ENCODE assay signal across 12 cellular contexts in genomic region chr12:21637985-21638891, GRCh38. TPM values are rescaled to one million over a fixed set of nuclear protein-coding genes. Genes with fewer than 3 reads are reported as not detected.
A peak's percentile ranks its signal among the peaks of the same experiment; 100 is the strongest.
DNase-seq lines count a peak whose midpoint lies in the region; ATAC-seq and TF ChIP-seq lines count a peak whose summit lies in the region.
"Had no signal": no experiment of that assay in that cellular context is flagged by ENCODE, and none has a peak within 500 bp of the region (broad histone marks: within the 10 kb centered on the region; RNA-seq: fewer than 3 reads in every experiment).

No MANE protein-coding gene starts in this region.

- H3K27me3 ChIP-seq in A673 (replicated peaks; ENCODE audit: insufficient read depth, low read depth, low read length, poor library complexity) (no peaks in the 10 kb centered on the region), spleen (replicated peaks in 1 of 7) (no peaks in the 10 kb centered on the region), tibial nerve (no peaks in the 10 kb centered on the region)

- no peak for TF ChIP-seq EP300 in tibial nerve (IDR thresholded peaks at IDR 0.05)

- H3K9me3 ChIP-seq in A673 (ENCODE audit: low read depth, low read length, poor library complexity, severe bottlenecking) (no peaks in the 10 kb centered on the region), spleen (no peaks in the 10 kb centered on the region), tibial nerve (no peaks in the 10 kb centered on the region)

- TF ChIP-seq POLR2A in spleen (IDR thresholded peaks at IDR 0.05) (no peak), tibial nerve (IDR thresholded peaks at IDR 0.05) (no peak)

- ATAC-seq in GM21825 (IDR thresholded peaks at IDR 0.05; ENCODE audit: unreplicated experiment): no peak

- TF ChIP-seq CTCF in A673 (conservative IDR thresholded peaks at IDR 0.05; ENCODE audit: low read depth, low read length): no peak
- TF ChIP-seq CTCF in VCaP (conservative IDR thresholded peaks at IDR 0.05): no peak
- no peak for TF ChIP-seq CTCF in spleen (IDR thresholded peaks at IDR 0.05 in 8 of 11, conservative IDR thresholded peaks at IDR 0.05 in 3 of 11)
- no peak for TF ChIP-seq CTCF in tibial nerve (IDR thresholded peaks at IDR 0.05)

- POLR2A ChIA-PET in A673 (lab: Charles Lee; ENCODE audit: low non-redundant PET): no interaction called here

- H3K36me3 ChIP-seq in A673 (ENCODE audit: insufficient read depth, low read length, poor library complexity, severe bottlenecking) (peaks cover 90% of the 10 kb centered on the region), spleen (peaks cover 5 to 97% (median 69%) of the 10 kb centered on the region in 6 donors), tibial nerve (peaks cover 0 to 80% (median 3%) of the 10 kb centered on the region in 3 donors)

- intact Hi-C loops in A673 (cut with micrococcal nuclease; ENCODE audit: unreplicated experiment): no loop called here
- intact Hi-C loops in spleen (cut with DNase I; ENCODE audit: low total_unique reads): no loop called here

- H3K27ac ChIP-seq in A673 (ENCODE audit: low read depth, low read length, poor library complexity, severe bottlenecking) (peak overlapping the region; percentile 7), VCaP (peak overlapping the region; percentile 73), spleen (no peak overlapping the region), tibial nerve (no peak overlapping the region)
- H3K27ac ChIP-seq: C4-2B had no signal

- BruUV-seq in A673 (replicated peaks; lab: Mats Ljungman, UMichigan): no TSS peak

- 75 to 89% (median 76%) methylated on average over 1 of the region's 1 CpG for WGBS in spleen, 5 donors
- 12 to 24% methylated on average over 1 of the region's 1 CpG for WGBS in tibial nerve, 2 donors

- H3K4me1 ChIP-seq in A673 (ENCODE audit: insufficient read depth, low read length, poor library complexity, severe bottlenecking): peaks cover 9% of the 10 kb centered on the region
- H3K4me1 ChIP-seq in spleen: peaks cover 0 to 11% (median 8%) of the 10 kb centered on the region in 6 donors
- peaks cover 0 to 7% (median 0%) of the 10 kb centered on the region in 4 donors for H3K4me1 ChIP-seq in tibial nerve

- no peak for DNase-seq in A673 (ENCODE audit: low spot score)
- DNase-seq in Caki2 (ENCODE audit: low read depth): peak; percentile 60
- peak; percentile 84 for DNase-seq in iris pigment epithelial cell (ENCODE audit: low read depth)
- no peak for DNase-seq in effector CD8-positive, alpha-beta T cell (lab: John Stamatoyannopoulos, UW)
- DNase-seq in spleen: no peak
- DNase-seq in tibial nerve (ENCODE audit: low spot score in 2 of 2): no peak
- DNase-seq: activated CD4-positive, alpha-beta T cell treated with anti-CD3 and anti-CD28 coated beads for 4 hours; NCI-H187 had no signal

- H3K4me3 ChIP-seq in A673 (ENCODE audit: low read depth, low read length, poor library complexity, severe bottlenecking): no peak overlapping the region
- H3K4me3 ChIP-seq in spleen: no peak overlapping the region
- no peak overlapping the region for H3K4me3 ChIP-seq in tibial nerve

- CTCF ChIA-PET in A673 (lab: Charles Lee): no interaction called here

- in situ Hi-C loops in Caki2 (cut with HindIII; ENCODE audit: low pct_unique_long_range_greater_than_20kb, low sequenced_read_pairs): no loop called here

RNA-seq across cellular contexts. Expression of gene LDHB, which starts 19.4 kb away (rescaled TPM):
- total RNA-seq in A673 (2021) (1,201 and 1,223 TPM in 2 replicates), spleen (100 to 1,000 TPM; 166 to 306 (median 246) TPM), tibial nerve (100 to 1,000 TPM; 214 to 283 (median 247) TPM)
- 1,623 and 1,824 TPM in 2 replicates for total RNA-seq in Caki2 (2014; rRNA removed; shearing (Covaris generic); ENCODE audit: low replicate concordance)
- 100 to 1,000 TPM; 280 to 346 (median 292) TPM for polyA plus RNA-seq in spleen

RNA-seq across cellular contexts. Expression of gene GYS2, which starts 33.6 kb away (rescaled TPM):
- total RNA-seq in A673 (2021) (0.11 TPM in 1 of 2 replicates, not detected in the other), spleen (not detected), tibial nerve (under 1 TPM in 2 of 4 donors, not detected in 2; 0.22 to 0.39 TPM)
- not detected in 2 replicates for total RNA-seq in Caki2 (2014; rRNA removed; shearing (Covaris generic); ENCODE audit: low replicate concordance)
- under 1 TPM in 1 of 3 donors, not detected in 2; 0.05 TPM for polyA plus RNA-seq in spleen
- total RNA-seq: pulmonary artery endothelial cell had no signal

Comparison
In these comparisons a context has a peak if more than half of its experiments do, and no peak if none do; other contexts are left out.
1. DNase-seq: peak in Caki2 (single experiment) and iris pigment epithelial cell (single experiment); none in A673 (single experiment), effector CD8-positive, alpha-beta T cell (single experiment), spleen (single experiment) and tibial nerve (0 of 2).
2. H3K27ac ChIP-seq: peak in A673 (single experiment) and VCaP (single experiment); none in spleen (0 of 8) and tibial nerve (0 of 4).